Comparison of ENCODE assay signal across 17 cellular contexts in the genomic region with DNA sequence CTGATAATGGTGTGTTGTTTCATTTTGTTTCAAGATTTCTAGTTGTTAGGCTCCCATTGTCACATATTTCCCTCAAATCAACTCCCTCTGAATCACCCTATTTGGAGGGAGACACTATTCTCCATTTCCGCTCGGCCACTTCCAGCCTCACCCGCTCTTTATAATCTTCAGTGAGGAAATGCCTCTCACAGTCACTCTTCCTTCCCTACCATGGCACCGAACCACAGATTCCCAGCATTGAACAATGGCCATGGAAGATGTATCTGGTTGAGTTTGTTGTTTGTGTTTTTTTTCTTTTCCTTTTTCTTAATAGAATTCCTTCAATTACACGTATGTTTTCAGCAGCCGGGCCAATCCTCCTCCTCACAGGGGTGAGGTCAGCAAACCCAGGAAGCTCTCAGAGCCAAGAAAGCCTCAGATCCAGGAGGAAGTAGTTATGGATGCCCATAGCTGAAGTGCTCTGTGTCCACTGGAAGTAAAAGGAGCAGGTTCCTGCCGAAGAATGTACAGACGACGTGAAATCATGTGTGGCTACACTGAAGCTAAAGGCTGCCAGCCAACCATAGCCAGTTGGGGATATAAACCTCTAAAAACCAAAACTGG.
DNase-seq lines count a peak whose midpoint lies in the region; TF ChIP-seq lines count a peak whose summit lies in the region.
"Had no signal": no experiment of that assay in that cellular context is flagged by ENCODE, and none has a peak within 500 bp of the region (broad histone marks: within the 10 kb centered on the region; RNA-seq: fewer than 3 reads in every experiment).

No MANE protein-coding gene starts in this region.

- H3K4me1 Mint-ChIP-seq in osteocyte (ENCODE audit: unreplicated experiment) (peaks cover 17% of the 10 kb centered on the region), progenitor cell of endocrine pancreas (ENCODE audit: low read depth) (peaks cover 30% of the 10 kb centered on the region)

- CTCF ChIA-PET in GM10248 (lab: Yijun Ruan, JAX), result interaction anchor here (1.8 to 1.9 kb wide), 2 partner anchors 10 to 12 kb away, joined by 5 to 7 read pairs; no protein-coding TSS in a partner anchor

- H3K79me2 ChIP-seq in MM.1S (ENCODE audit: low read length), result no peaks in the 10 kb centered on the region

- H3K27ac Mint-ChIP-seq in osteocyte (ENCODE audit: unreplicated experiment) (no peak overlapping the region), progenitor cell of endocrine pancreas (no peak overlapping the region)

- H3K4me3 Mint-ChIP-seq in osteocyte (ENCODE audit: unreplicated experiment) (no peak overlapping the region), progenitor cell of endocrine pancreas (ENCODE audit: low read depth) (no peak overlapping the region)
- H3K4me3 Mint-ChIP-seq: activated T-cell treated with anti-CD3 and anti-CD28 coated beads, Interleukin-2, amount 50 U/mL, for 4 hours; CD4-positive, alpha-beta memory T cell had no signal

- H3F3A ChIP-seq in MM.1S (ENCODE audit: insufficient read depth, low read length), result no peaks in the 10 kb centered on the region

- H3K9me3 Mint-ChIP-seq in osteocyte (ENCODE audit: unreplicated experiment) (no peaks in the 10 kb centered on the region), progenitor cell of endocrine pancreas (ENCODE audit: low read depth) (peaks cover 2% of the 10 kb centered on the region)
- H3K9me3 Mint-ChIP-seq: activated T-cell treated with anti-CD3 and anti-CD28 coated beads, Interleukin-2, amount 50 U/mL, for 4 hours had no signal

- TF ChIP-seq CTCF in osteocyte (IDR thresholded peaks at IDR 0.05) (no peak), tibial artery (IDR thresholded peaks at IDR 0.05) (no peak), GM10248 (IDR thresholded peaks at IDR 0.05; ENCODE audit: control extremely low read depth, extremely low read depth, low read depth, missing control alignments) (no peak), progenitor cell of endocrine pancreas (IDR thresholded peaks at IDR 0.05; ENCODE audit: unreplicated experiment) (no peak), MM.1S (IDR thresholded peaks at IDR 0.05; ENCODE audit: low read length) (no peak)

- no peaks in the 10 kb centered on the region for H3K9me2 ChIP-seq in MM.1S (replicated peaks; ENCODE audit: insufficient read depth, low read length)

- no peak overlapping the region for H3K4me3 ChIP-seq in tibial artery
- H3K4me3 ChIP-seq in MM.1S (ENCODE audit: low read length), result no peak overlapping the region

- H3K36me3 Mint-ChIP-seq in osteocyte (ENCODE audit: unreplicated experiment), result no peaks in the 10 kb centered on the region
- H3K36me3 Mint-ChIP-seq in progenitor cell of endocrine pancreas (ENCODE audit: insufficient read depth), result no peaks in the 10 kb centered on the region
- H3K36me3 Mint-ChIP-seq: CD4-positive, alpha-beta memory T cell had no signal

- H2AFZ ChIP-seq in MM.1S (ENCODE audit: low read length), result no peak overlapping the region

- H3K4me2 ChIP-seq in MM.1S (ENCODE audit: low read depth, low read length), result no peak overlapping the region

- intact Hi-C loops in tibial artery (cut with DNase I; ENCODE audit: low total_unique reads), result loop anchor here (5.0 kb wide), 1 partner anchor 42 kb away; no protein-coding TSS in a partner anchor

- H3K9me3 ChIP-seq in tibial artery (no peaks in the 10 kb centered on the region), MM.1S (replicated peaks; ENCODE audit: insufficient read depth, low read length) (no peaks in the 10 kb centered on the region)

- H3K27me3 Mint-ChIP-seq in osteocyte (ENCODE audit: unreplicated experiment) (peaks cover 8% of the 10 kb centered on the region), progenitor cell of endocrine pancreas (peaks cover 11% of the 10 kb centered on the region)
- H3K27me3 Mint-ChIP-seq: CD4-positive, alpha-beta memory T cell had no signal

- POLR2A ChIA-PET in GM10248 (lab: Yijun Ruan, JAX), result no interaction called here

- H3K9ac ChIP-seq in MM.1S (ENCODE audit: low read length), result no peak overlapping the region

- H3K27me3 ChIP-seq in tibial artery, result no peaks in the 10 kb centered on the region
- H3K27me3 ChIP-seq in MM.1S (replicated peaks; ENCODE audit: insufficient read depth, low read length), result no peaks in the 10 kb centered on the region

- H4K20me1 ChIP-seq in MM.1S (ENCODE audit: insufficient read depth, low read length), result no peaks in the 10 kb centered on the region

- H3K27ac ChIP-seq in caudate nucleus (ENCODE audit: low read depth, low read length), result peak overlapping the region; percentile 98
- peak overlapping the region; percentile 83 to 88 for H3K27ac ChIP-seq in tibial artery
- H3K27ac ChIP-seq in MM.1S (ENCODE audit: low read length), result no peak overlapping the region

- no peak for DNase-seq in caudate nucleus (lab: John Stamatoyannopoulos, UW)
- peak; percentile 99 for DNase-seq in glomerular endothelial cell (ENCODE audit: extremely low read depth, low read depth, low spot score)
- DNase-seq in osteocyte (ENCODE audit: extremely low spot score, unreplicated experiment), result peak; percentile 42
- peak in 1 of 2 donors; percentile 42 for DNase-seq in tibial artery
- DNase-seq in GM10248 (ENCODE audit: extremely low spot score), result no peak
- no peak for DNase-seq in SIG-M5 (lab: John Stamatoyannopoulos, UW)
- DNase-seq in progenitor cell of endocrine pancreas (ENCODE audit: low spot score, unreplicated experiment), result no peak
- no peak for DNase-seq in MM.1S
- DNase-seq: activated CD4-positive, alpha-beta T cell treated with anti-CD3 and anti-CD28 coated beads for 48 hours; activated T-cell treated with anti-CD3 and anti-CD28 coated beads, Interleukin-2, amount 50 U/mL, for 4 hours; amniotic stem cell; CD4-positive, alpha-beta memory T cell; effector CD4-positive, alpha-beta T cell; EL; NCI-H1930; NCI-H524; stimulated activated CD4-positive, alpha-beta T cell treated with anti-CD3 and anti-CD28 coated beads, Interleukin-1b, Interleukin-23, amount 100 ng/mL, for 48 hours had no signal

- H3K4me1 ChIP-seq in tibial artery, result peaks cover 0 to 56% (median 44%) of the 10 kb centered on the region in 4 donors
- H3K4me1 ChIP-seq in MM.1S (ENCODE audit: low read length), result no peaks in the 10 kb centered on the region

- H3K36me3 ChIP-seq in tibial artery (no peaks in the 10 kb centered on the region), MM.1S (replicated peaks; ENCODE audit: insufficient read depth, low read length) (no peaks in the 10 kb centered on the region)

Comparison
In these comparisons a context has a peak if more than half of its experiments do, and no peak if none do; other contexts are left out.
1. DNase-seq: peak in glomerular endothelial cell (single experiment) and osteocyte (single experiment); none in caudate nucleus (0 of 61), GM10248 (single experiment), SIG-M5 (single experiment), progenitor cell of endocrine pancreas (single experiment) and MM.1S (single experiment).